ENCODE assay signal across 23 cellular contexts in the genomic region with DNA sequence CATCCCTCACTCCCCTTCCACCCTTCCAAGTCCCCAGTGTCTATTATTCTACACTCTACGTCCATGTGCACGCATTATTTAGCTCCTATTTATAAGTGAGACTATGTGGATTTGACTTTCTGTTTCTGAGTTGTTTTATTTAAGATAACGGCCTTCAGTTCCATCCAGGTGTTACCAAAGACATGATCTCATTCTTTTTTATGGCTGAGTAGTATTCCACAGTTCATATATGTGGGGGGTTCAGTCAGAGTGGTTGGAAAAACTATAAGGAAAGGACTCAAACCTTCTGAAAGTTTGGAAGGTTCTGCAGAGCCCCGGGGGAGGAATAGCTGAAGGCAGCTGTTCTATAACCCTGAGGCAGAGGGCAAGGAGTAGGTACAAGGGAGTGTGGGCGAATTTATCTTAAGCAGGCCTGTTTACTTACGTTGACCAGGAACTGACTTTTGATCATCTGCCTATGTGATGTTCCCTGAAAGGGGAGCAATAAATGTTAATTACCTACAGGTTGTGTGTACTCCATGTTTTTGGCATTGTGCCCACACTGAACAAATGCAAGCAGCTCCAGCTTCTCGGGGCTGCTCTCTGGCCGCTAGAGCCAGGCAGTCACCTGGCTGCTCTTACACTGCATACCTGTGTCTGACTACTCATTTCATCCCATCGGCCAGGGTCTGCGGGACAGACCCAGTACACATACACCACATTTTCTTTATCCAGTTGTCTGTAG.
"Had no signal": no experiment of that assay in that cellular context is flagged by ENCODE, and none has a peak within 500 bp of the region (broad histone marks: within the 10 kb centered on the region; RNA-seq: fewer than 3 reads in every experiment).

No MANE protein-coding gene starts in this region.

- H3K27me3 ChIP-seq: adrenal gland had no signal

- H3K9me3 ChIP-seq: adrenal gland had no signal

- H3K36me3 ChIP-seq: adrenal gland had no signal

- DNase-seq: activated CD4-positive, alpha-beta T cell treated with anti-CD3 and anti-CD28 coated beads for 48 hours; activated CD4-positive, alpha-beta T cell treated with anti-CD3 and anti-CD28 coated beads, Interleukin-2, amount 50 U/mL, for 4 hours; activated CD4-positive, CD25-positive, alpha-beta regulatory T cell treated with anti-CD3 and anti-CD28 coated beads, Interleukin-2, amount 50 U/mL, for 72 hours; activated CD8-positive, alpha-beta memory T cell treated with anti-CD3 and anti-CD28 coated beads, Interleukin-2, amount 50 U/mL, for 48 hours; activated CD8-positive, alpha-beta T cell treated with anti-CD3 and anti-CD28 coated beads, Interleukin-2, amount 10 ng/mL, durations not matched to agents 7 days and 5 days; activated naive CD4-positive, alpha-beta T cell treated with anti-CD3 and anti-CD28 coated beads, Interleukin-2, amount 50 U/mL, for 16 hours; activated naive CD8-positive, alpha-beta T cell treated with anti-CD3 and anti-CD28 coated beads, Interleukin-2, amount 10 ng/mL, durations not matched to agents 7 days and 5 days; activated T-cell treated with anti-CD3 and anti-CD28 coated beads, Interleukin-2, amount 50 U/mL, for 1 hour; adrenal gland; anterior cingulate cortex; cerebellar nuclear complex; Kasumi-1; KBM-7; NCI-H1048; NCI-H146; NCI-H187 treated with DMSO at 0.1 percent for 48 hours; NCI-H2107; NCI-H524; NCI-H82; NK-92 treated with Interleukin-12 subunit alpha and Interleukin-12 subunit beta, amount 100 ng/mL, for 24 hours; OCI-M1; SHP77 treated with DMSO at 0.1 percent for 48 hours had no signal

- H3K4me1 ChIP-seq: adrenal gland had no signal

- H3K27ac ChIP-seq: adrenal gland had no signal

- ATAC-seq: activated CD8-positive, alpha-beta T cell treated with anti-CD3 and anti-CD28 coated beads, Interleukin-2, amount 10 ng/mL, durations not matched to agents 7 days and 5 days; Panc1 had no signal

- H3K4me3 ChIP-seq: adrenal gland had no signal
